11 cellular contexts compared by ENCODE assay signal in the genomic region with DNA sequence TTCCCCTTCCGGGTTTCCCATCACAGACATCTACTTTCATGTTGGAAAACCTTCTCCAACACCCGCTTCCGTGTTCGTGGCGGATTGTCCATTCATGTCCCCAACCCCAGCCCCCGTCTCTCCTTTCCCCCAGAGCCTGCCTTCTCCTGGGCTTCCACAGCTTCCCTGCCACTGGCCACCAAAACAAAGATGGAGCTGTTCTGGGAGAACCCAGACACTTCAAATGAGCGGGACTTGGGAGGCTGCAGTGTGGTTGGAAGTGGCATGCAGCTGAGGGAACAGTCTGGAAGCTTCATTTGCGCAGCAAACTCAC. TPM values are rescaled to one million over a fixed set of nuclear protein-coding genes. Genes with fewer than 3 reads are reported as not detected.
DNase-seq lines count a peak whose midpoint lies in the region; ATAC-seq and TF ChIP-seq lines count a peak whose summit lies in the region.
"Had no signal": no experiment of that assay in that cellular context is flagged by ENCODE, and none has a peak within 500 bp of the region (broad histone marks: within the 10 kb centered on the region; RNA-seq: fewer than 3 reads in every experiment).

No MANE protein-coding gene starts in this region.

- no peak for TF ChIP-seq CTCF in omental fat pad (IDR thresholded peaks at IDR 0.05)
- no peak for TF ChIP-seq CTCF in uterus (IDR thresholded peaks at IDR 0.05)

- H3K27ac Mint-ChIP-seq in activated CD4-positive, alpha-beta T cell treated with anti-CD3 and anti-CD28 coated beads for 36 hours: peak overlapping the region; percentile 34
- H3K27ac Mint-ChIP-seq in activated T-helper 1 cell treated with anti-CD3 and anti-CD28 coated beads, Interleukin-12 subunit alpha, Interleukin-12 subunit beta, Interleukin-2, Interleukin-4 antibody, amounts not matched to agents 30 ng/mL and 10 ng/mL and 1 ng/mL, durations not matched to agents 14 hours and 24 hours and 36 hours: peak overlapping the region; percentile 82

- peak overlapping the region; percentile 29 for H3K18ac ChIP-seq in mesendoderm (ENCODE audit: low read length)

- no peaks in the 10 kb centered on the region for H3K9me3 Mint-ChIP-seq in activated CD4-positive, alpha-beta T cell treated with anti-CD3 and anti-CD28 coated beads for 36 hours (ENCODE audit: low read depth)
- H3K9me3 Mint-ChIP-seq in activated T-helper 1 cell treated with anti-CD3 and anti-CD28 coated beads, Interleukin-12 subunit alpha, Interleukin-12 subunit beta, Interleukin-2, Interleukin-4 antibody, amounts not matched to agents 30 ng/mL and 10 ng/mL and 1 ng/mL, durations not matched to agents 14 hours and 24 hours and 36 hours: no peaks in the 10 kb centered on the region

- peak overlapping the region; percentile 9 for H3K9ac ChIP-seq in mesendoderm (ENCODE audit: low read length)

- H3K4me1 ChIP-seq in mesendoderm (ENCODE audit: control insufficient read depth, low read depth, low read length): peaks cover 14% of the 10 kb centered on the region
- peaks cover 0 to 8% of the 10 kb centered on the region in 2 donors for H3K4me1 ChIP-seq in uterus

- no peak for ATAC-seq in activated CD4-positive, alpha-beta T cell treated with anti-CD3 and anti-CD28 coated beads for 36 hours
- ATAC-seq in omental fat pad (ENCODE audit: low FRiP score): no peak
- ATAC-seq: gastrocnemius medialis had no signal

- peaks cover 2% of the 10 kb centered on the region for H3K27me3 ChIP-seq in mesendoderm (ENCODE audit: insufficient read depth, low read length, poor library complexity)
- no peaks in the 10 kb centered on the region for H3K27me3 ChIP-seq in uterus

- peaks cover 57% of the 10 kb centered on the region for H3K4me1 Mint-ChIP-seq in activated CD4-positive, alpha-beta T cell treated with anti-CD3 and anti-CD28 coated beads for 36 hours
- peaks cover 70% of the 10 kb centered on the region for H3K4me1 Mint-ChIP-seq in activated T-helper 1 cell treated with anti-CD3 and anti-CD28 coated beads, Interleukin-12 subunit alpha, Interleukin-12 subunit beta, Interleukin-2, Interleukin-4 antibody, amounts not matched to agents 30 ng/mL and 10 ng/mL and 1 ng/mL, durations not matched to agents 14 hours and 24 hours and 36 hours (ENCODE audit: low read depth)

- H3K9me3 ChIP-seq in uterus: no peaks in the 10 kb centered on the region
- H3K9me3 ChIP-seq: gastrocnemius medialis had no signal

- POLR2A ChIA-PET in activated CD4-positive, alpha-beta T cell treated with anti-CD3 and anti-CD28 coated beads for 36 hours (lab: Charles Lee): interaction anchor here (0.6 to 1.4 kb wide), 2 partner anchors 9 to 56 kb away, joined by 3 to 4 read pairs; no protein-coding TSS in a partner anchor

- H3K79me1 ChIP-seq in mesendoderm (ENCODE audit: low read length): peaks cover 5% of the 10 kb centered on the region

- no peak overlapping the region for H3K4me3 Mint-ChIP-seq in activated CD4-positive, alpha-beta T cell treated with anti-CD3 and anti-CD28 coated beads for 36 hours
- H3K4me3 Mint-ChIP-seq in activated T-helper 1 cell treated with anti-CD3 and anti-CD28 coated beads, Interleukin-12 subunit alpha, Interleukin-12 subunit beta, Interleukin-2, Interleukin-4 antibody, amounts not matched to agents 30 ng/mL and 10 ng/mL and 1 ng/mL, durations not matched to agents 14 hours and 24 hours and 36 hours: peak overlapping the region; percentile 96

- intact Hi-C loops in activated CD4-positive, alpha-beta T cell treated with anti-CD3 and anti-CD28 coated beads for 36 hours (cut with DNase I, micrococcal nuclease): no loop called here
- intact Hi-C loops in activated T-helper 1 cell treated with anti-CD3 and anti-CD28 coated beads, Interleukin-12 subunit alpha, Interleukin-12 subunit beta, Interleukin-2, Interleukin-4 antibody, amounts not matched to agents 30 ng/mL and 10 ng/mL and 1 ng/mL, durations not matched to agents 14 hours and 24 hours and 36 hours (cut with micrococcal nuclease): loop anchor here (10.0 kb wide), 1 partner anchor 432 kb away; a partner anchor contains a TSS
- intact Hi-C loops in uterus (cut with DNase I; ENCODE audit: low total_unique reads): no loop called here

- no peak overlapping the region for H4K8ac ChIP-seq in mesendoderm (ENCODE audit: low read depth, low read length)

- peaks cover 21% of the 10 kb centered on the region for H3K36me3 Mint-ChIP-seq in activated CD4-positive, alpha-beta T cell treated with anti-CD3 and anti-CD28 coated beads for 36 hours (ENCODE audit: low read depth)
- H3K36me3 Mint-ChIP-seq in activated T-helper 1 cell treated with anti-CD3 and anti-CD28 coated beads, Interleukin-12 subunit alpha, Interleukin-12 subunit beta, Interleukin-2, Interleukin-4 antibody, amounts not matched to agents 30 ng/mL and 10 ng/mL and 1 ng/mL, durations not matched to agents 14 hours and 24 hours and 36 hours (ENCODE audit: low read depth): peaks cover 29% of the 10 kb centered on the region

- H3K4me3 ChIP-seq in mesendoderm (ENCODE audit: low read length) (no peak overlapping the region), uterus (no peak overlapping the region)

- no peak for DNase-seq in activated CD4-positive, alpha-beta T cell treated with anti-CD3 and anti-CD28 coated beads for 36 hours
- no peak for DNase-seq in activated CD4-positive, alpha-beta T cell treated with anti-CD3 and anti-CD28 coated beads, Interleukin-2, amount 50 U/mL, for 1 hour
- no peak for DNase-seq in activated T-helper 1 cell treated with anti-CD3 and anti-CD28 coated beads, Interleukin-12 subunit alpha, Interleukin-12 subunit beta, Interleukin-2, Interleukin-4 antibody, amounts not matched to agents 30 ng/mL and 10 ng/mL and 1 ng/mL, durations not matched to agents 14 hours and 24 hours and 36 hours (ENCODE audit: low spot score)
- DNase-seq in mesendoderm (no peak), substantia nigra (lab: John Stamatoyannopoulos, UW) (no peak), RKO (ENCODE audit: low spot score) (no peak), omental fat pad (ENCODE audit: low spot score) (no peak), uterus (no peak)
- DNase-seq: NCI-H2029 treated with DMSO at 0.1 percent for 48 hours had no signal

- H2BK120ac ChIP-seq in mesendoderm (ENCODE audit: low read depth, low read length): no peak overlapping the region

- H4K5ac ChIP-seq in mesendoderm (ENCODE audit: low read length): no peak overlapping the region

- no peak overlapping the region for H2BK5ac ChIP-seq in mesendoderm (ENCODE audit: low read length)

- H3K27ac ChIP-seq in mesendoderm (ENCODE audit: low read depth, low read length) (no peak overlapping the region), substantia nigra (ENCODE audit: low read depth, low read length, poor library complexity, severe bottlenecking) (peak overlapping the region; percentile 49), uterus (no peak overlapping the region)

- H3K79me2 ChIP-seq in mesendoderm (ENCODE audit: control insufficient read depth, insufficient read depth, low read length): no peaks in the 10 kb centered on the region

- no peak overlapping the region for H3K23ac ChIP-seq in mesendoderm (ENCODE audit: low read length)

- H3K27me3 Mint-ChIP-seq in activated CD4-positive, alpha-beta T cell treated with anti-CD3 and anti-CD28 coated beads for 36 hours: peaks cover 5% of the 10 kb centered on the region
- H3K27me3 Mint-ChIP-seq in activated T-helper 1 cell treated with anti-CD3 and anti-CD28 coated beads, Interleukin-12 subunit alpha, Interleukin-12 subunit beta, Interleukin-2, Interleukin-4 antibody, amounts not matched to agents 30 ng/mL and 10 ng/mL and 1 ng/mL, durations not matched to agents 14 hours and 24 hours and 36 hours (ENCODE audit: insufficient read depth): peaks cover 14% of the 10 kb centered on the region

- H3K4me2 ChIP-seq in mesendoderm (ENCODE audit: low read length): no peak overlapping the region

- H3K36me3 ChIP-seq in mesendoderm (ENCODE audit: control insufficient read depth, insufficient read depth, low read length): no peaks in the 10 kb centered on the region
- no peaks in the 10 kb centered on the region for H3K36me3 ChIP-seq in uterus
- H3K36me3 ChIP-seq: gastrocnemius medialis had no signal

- TF ChIP-seq POLR2A in uterus (IDR thresholded peaks at IDR 0.05): no peak

- H3K4ac ChIP-seq in mesendoderm (ENCODE audit: low read depth, low read length): no peak overlapping the region

- WGBS in mesendoderm (ENCODE audit: extremely low coverage, insufficient coverage, low lambda C conversion rate): no CpG with 5 or more reads among the region's 8 CpGs

- no peak overlapping the region for H2AK5ac ChIP-seq in mesendoderm (ENCODE audit: low read length)

- CTCF ChIA-PET in activated CD4-positive, alpha-beta T cell treated with anti-CD3 and anti-CD28 coated beads for 36 hours (lab: Charles Lee): interaction anchor here (0.6 to 1.8 kb wide), 3 partner anchors 9 to 107 kb away, joined by 3 to 10 read pairs (median 7); no protein-coding TSS in a partner anchor

- H3K56ac ChIP-seq in mesendoderm (ENCODE audit: low read length): peak overlapping the region; percentile 11

- no peak overlapping the region for H2BK15ac ChIP-seq in mesendoderm (replicated peaks; ENCODE audit: low read depth)

RNA-seq across cellular contexts. Expression of a gene that starts 2.8 kb away (rescaled TPM):
- total RNA-seq in activated CD4-positive, alpha-beta T cell treated with anti-CD3 and anti-CD28 coated beads for 36 hours: 10 to 100 TPM; 43.1 to 48.6 TPM
- 100 and 101 TPM in 2 replicates for total RNA-seq in activated T-helper 1 cell treated with anti-CD3 and anti-CD28 coated beads, Interleukin-12 subunit alpha, Interleukin-12 subunit beta, Interleukin-2, Interleukin-4 antibody, amounts not matched to agents 30 ng/mL and 10 ng/mL and 1 ng/mL, durations not matched to agents 14 hours and 24 hours and 36 hours
- polyA plus RNA-seq in mesendoderm (2013, experiment 1 of 2): 9.0 TPM
- polyA plus RNA-seq in mesendoderm (2013, experiment 2 of 2): 9.2 TPM
- total RNA-seq in omental fat pad: 100 to 1,000 TPM in 1 of 4 donors, 10 to 100 TPM in 3; 35.6 to 120 (median 54.4) TPM
- 10 to 100 TPM; 12.1 to 32.5 (median 20.4) TPM for total RNA-seq in uterus

RNA-seq across cellular contexts. Expression of a gene that starts 25.8 kb away (rescaled TPM):
- total RNA-seq in activated CD4-positive, alpha-beta T cell treated with anti-CD3 and anti-CD28 coated beads for 36 hours: not detected
- 0.29 and 0.57 TPM in 2 replicates for total RNA-seq in activated T-helper 1 cell treated with anti-CD3 and anti-CD28 coated beads, Interleukin-12 subunit alpha, Interleukin-12 subunit beta, Interleukin-2, Interleukin-4 antibody, amounts not matched to agents 30 ng/mL and 10 ng/mL and 1 ng/mL, durations not matched to agents 14 hours and 24 hours and 36 hours
- not detected for polyA plus RNA-seq in mesendoderm (2013, experiment 1 of 2)
- polyA plus RNA-seq in mesendoderm (2013, experiment 2 of 2): not detected
- total RNA-seq in omental fat pad (under 1 TPM in 2 of 4 donors, not detected in 2; 0.36 to 0.74 TPM), uterus (1 to 10 TPM in 1 of 4 donors, not detected in 3; 1.1 TPM)
- total RNA-seq: cardiac septum had no signal

RNA-seq across cellular contexts. Expression of a gene that starts 44.1 kb away (rescaled TPM):
- not detected for total RNA-seq in activated CD4-positive, alpha-beta T cell treated with anti-CD3 and anti-CD28 coated beads for 36 hours
- not detected in 2 replicates for total RNA-seq in activated T-helper 1 cell treated with anti-CD3 and anti-CD28 coated beads, Interleukin-12 subunit alpha, Interleukin-12 subunit beta, Interleukin-2, Interleukin-4 antibody, amounts not matched to agents 30 ng/mL and 10 ng/mL and 1 ng/mL, durations not matched to agents 14 hours and 24 hours and 36 hours
- not detected for polyA plus RNA-seq in mesendoderm (2013, experiment 1 of 2)
- not detected for polyA plus RNA-seq in mesendoderm (2013, experiment 2 of 2)
- total RNA-seq in omental fat pad: not detected
- total RNA-seq in uterus: not detected
- total RNA-seq: cardiac septum, gastrocnemius medialis had no signal
